Comparison of ENCODE assay signal across 8 cellular contexts in genomic region chr10:128064615-128065580, GRCh38.
A peak's percentile ranks its signal among the peaks of the same experiment; 100 is the strongest.
DNase-seq lines count a peak whose midpoint lies in the region; ATAC-seq, FAIRE-seq and TF ChIP-seq lines count a peak whose summit lies in the region.

No MANE protein-coding gene starts in this region.

- H3K4me3 ChIP-seq in bronchial epithelial cell (ENCODE audit: low read depth, low read length) = no peak overlapping the region

- H3K36me3 ChIP-seq in bronchial epithelial cell (ENCODE audit: control insufficient read depth, insufficient read depth, low read length) = peaks cover 38% of the 10 kb centered on the region

- H3K27me3 ChIP-seq in bronchial epithelial cell (ENCODE audit: control insufficient read depth, insufficient read depth, low read length) = no peaks in the 10 kb centered on the region

- FAIRE-seq in bronchial epithelial cell (lab: Jason Lieb, UNC) = peak; percentile 50

- peak; percentile 48 for ATAC-seq in GM19397 (IDR thresholded peaks at IDR 0.05; ENCODE audit: unreplicated experiment)
- ATAC-seq in HG03521 (IDR thresholded peaks at IDR 0.05; ENCODE audit: unreplicated experiment) = peak; percentile 39
- peak; percentile 86 for ATAC-seq in activated CD4-positive, CD25-positive, alpha-beta regulatory T cell treated with anti-CD3 and anti-CD28 coated beads, Interleukin-2, amount 50 U/mL, for 24 hours

- DNase-seq in A172 (ENCODE audit: low spot score) (peak; percentile 75), bronchial epithelial cell (ENCODE audit: low read depth) (peak; percentile 97), mesenteric fat pad (ENCODE audit: low spot score) (peak; percentile 90), DMS 273 treated with DMSO at 0.1 percent for 48 hours (lab: John Stamatoyannopoulos, UW) (no peak)
- DNase-seq in stimulated activated CD8-positive, alpha-beta memory T cell treated with anti-CD3 and anti-CD28 coated beads, Interleukin-7, amount 100 ng/mL, for 48 hours (ENCODE audit: extremely low read depth in 1 of 2, low read depth in 1 of 2) = peak; percentile 59 to 86

- no peak for TF ChIP-seq CTCF in bronchial epithelial cell (IDR thresholded peaks at IDR 0.05; ENCODE audit: insufficient read depth, low read length, severe bottlenecking)
